In genomic region chr1:207575381-207575780, GRCh38 we compare ENCODE assay signal across 7 cellular contexts.
A peak's percentile ranks its signal among the peaks of the same experiment; 100 is the strongest.
DNase-seq lines count a peak whose midpoint lies in the region; ATAC-seq, FAIRE-seq and TF ChIP-seq lines count a peak whose summit lies in the region.
"Not testable (repeated sequence)": the region's sequence is repeated elsewhere in the genome, so short reads cannot be mapped to it uniquely, and the experiment has no call there.

No MANE protein-coding gene starts in this region.

- not testable (repeated sequence) for H3K79me2 ChIP-seq in GM23338 (replicated peaks; ENCODE audit: insufficient read depth); K562 (ENCODE audit: control insufficient read depth, insufficient read depth, low read length)

- H3K4me1 ChIP-seq in GM23338 (ENCODE audit: insufficient read depth); K562 (replicated peaks in 1 of 2; ENCODE audit: control insufficient read depth in 2 of 2, insufficient read depth in 2 of 2, low read length in 2 of 2): not testable (repeated sequence)

- not testable (repeated sequence) for ATAC-seq in GM23338, K562

- not testable (repeated sequence) for TF ChIP-seq EP300 in K562 (IDR thresholded peaks at IDR 0.05; ENCODE audit: low read length)

- not testable (repeated sequence) for H3K9ac ChIP-seq in K562 (ENCODE audit: insufficient read depth in 1 of 2, low read depth in 2 of 2, low read length in 2 of 2)

- not testable (repeated sequence) for FAIRE-seq in K562 (lab: Jason Lieb, UNC)

- H3K4me1 Mint-ChIP-seq in GM23338 = not testable (repeated sequence)

- not testable (repeated sequence) for H3K27ac ChIP-seq in GM23338 (ENCODE audit: low read depth); K562 (ENCODE audit: extremely low read depth, low read depth, low read length)

- DNase-seq in Caki2 (ENCODE audit: low read depth) = peak; percentile 14
- DNase-seq in GM23338 (ENCODE audit: low spot score); K562 (ENCODE audit: extremely low read depth in 1 of 4, low spot score in 3 of 4): not testable (repeated sequence)
- DNase-seq in NB4 (ENCODE audit: low read depth) = peak; percentile 3
- DNase-seq in RKO (ENCODE audit: low spot score) = peak; percentile 3
- peak; percentile 30 for DNase-seq in glomerular visceral epithelial cell (ENCODE audit: extremely low spot score)
- DNase-seq in retina = peak; percentile 2

- not testable (repeated sequence) for H3K27me3 ChIP-seq in GM23338 (ENCODE audit: insufficient read depth); K562 (ENCODE audit: control insufficient read depth in 2 of 2, insufficient read depth in 2 of 2, low read length in 2 of 2)

- not testable (repeated sequence) for H4K20me1 ChIP-seq in GM23338 (replicated peaks; ENCODE audit: insufficient read depth); K562 (replicated peaks; ENCODE audit: control insufficient read depth, insufficient read depth, low read length)

- H3K27ac Mint-ChIP-seq in GM23338 = not testable (repeated sequence)

- not testable (repeated sequence) for H3F3A ChIP-seq in GM23338 (replicated peaks; ENCODE audit: low read depth)

- not testable (repeated sequence) for H3K9me2 ChIP-seq in GM23338 (ENCODE audit: insufficient read depth)

- H3K4me3 Mint-ChIP-seq in GM23338 = not testable (repeated sequence)

- POLR2A ChIA-PET in K562 (lab: Yijun Ruan, JAX) = interaction anchor here (1.1 kb wide), 1 partner anchor 57 kb away, joined by 3 read pairs; no protein-coding TSS in a partner anchor

- in situ Hi-C loops in Caki2 (cut with HindIII; ENCODE audit: low pct_unique_long_range_greater_than_20kb, low sequenced_read_pairs) = not testable (repeated sequence)
- in situ Hi-C loops in K562 (cut with MboI) = loop anchor here (5.0 kb wide), 1 partner anchor 127 kb away; no protein-coding TSS in a partner anchor

- BruUV-seq in K562 (replicated peaks; lab: Mats Ljungman, UMichigan) = not testable (repeated sequence)

- not testable (repeated sequence) for TF ChIP-seq CTCF in GM23338 (conservative IDR thresholded peaks at IDR 0.05; ENCODE audit: low read depth in 2 of 2); NB4 (IDR thresholded peaks at IDR 0.05; ENCODE audit: low read depth, low read length); K562 (IDR thresholded peaks at IDR 0.05 in 2 of 3, conservative IDR thresholded peaks at IDR 0.05 in 1 of 3; ENCODE audit: insufficient read depth in 2 of 3, low read depth in 1 of 3, low read length in 3 of 3)

- TF ChIP-seq RAD21 in K562 (CRISPR knock-in tag; conservative IDR thresholded peaks at IDR 0.05 in 1 of 2, IDR thresholded peaks at IDR 0.05 in 1 of 2) = not testable (repeated sequence)

- CTCF ChIA-PET in K562 (lab: Yijun Ruan, JAX; ENCODE audit: low intra/inter-chr PET ratio) = not testable (repeated sequence)

- intact Hi-C loops in K562 (cut with micrococcal nuclease) = not testable (repeated sequence)

- not testable (repeated sequence) for H3K4me3 ChIP-seq in GM23338; NB4 (ENCODE audit: low read depth, low read length); K562

- H2AFZ ChIP-seq in GM23338 (peak overlapping the region; percentile 72; the same call in 1 of the 2 replicates), K562 (ENCODE audit: low read depth, low read length) (peak overlapping the region; percentile 40; the same call in 1 of the 2 replicates)

- H3K36me3 Mint-ChIP-seq in GM23338 (ENCODE audit: low read depth) = not testable (repeated sequence)

- not testable (repeated sequence) for H3K4me2 ChIP-seq in GM23338; K562 (ENCODE audit: insufficient read depth, low read length)

- not testable (repeated sequence) for TF ChIP-seq POLR2A in NB4 (IDR thresholded peaks at IDR 0.05; ENCODE audit: extremely low read depth, insufficient read length); K562 (conservative IDR thresholded peaks at IDR 0.05)

- 63% methylated on average over 4 of the region's 4 CpGs for WGBS in K562 (ENCODE audit: insufficient coverage, low coverage, missing lambda C conversion rate)

- not testable (repeated sequence) for H3K27me3 Mint-ChIP-seq in GM23338 (ENCODE audit: insufficient read depth, low read depth, poor library complexity)

- not testable (repeated sequence) for H3K9me3 Mint-ChIP-seq in GM23338

- not testable (repeated sequence) for H3K9me3 ChIP-seq in K562 (replicated peaks; ENCODE audit: control insufficient read depth, insufficient read depth, low read depth, low read length)

- not testable (repeated sequence) for H3K9me1 ChIP-seq in K562 (ENCODE audit: control insufficient read depth, insufficient read depth, low read length)

- not testable (repeated sequence) for H3K36me3 ChIP-seq in GM23338 (ENCODE audit: insufficient read depth); K562 (ENCODE audit: control insufficient read depth, insufficient read depth, low read length)
